ENCODE assay signal across 15 cellular contexts in the genomic region with DNA sequence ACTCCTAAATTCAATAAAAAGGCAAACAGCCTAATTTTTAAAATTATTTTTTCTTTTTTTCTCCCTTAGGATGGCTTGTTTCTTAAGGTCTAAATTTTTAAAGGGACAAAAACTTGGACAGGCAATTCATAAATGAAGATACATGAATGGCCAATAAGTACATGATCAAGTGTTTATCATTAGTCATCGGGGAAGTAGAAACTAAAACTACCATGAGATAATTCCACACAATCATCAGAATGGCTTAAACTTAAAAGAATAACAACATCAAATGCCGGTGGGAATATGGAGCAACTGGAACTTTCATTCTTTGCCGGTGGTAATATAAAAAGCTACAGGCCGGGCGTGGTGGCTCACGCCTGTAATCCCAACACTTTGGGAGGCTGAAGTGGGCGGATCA. TPM values are rescaled to one million over a fixed set of nuclear protein-coding genes. Genes with fewer than 3 reads are reported as not detected.
DNase-seq lines count a peak whose midpoint lies in the region; TF ChIP-seq lines count a peak whose summit lies in the region.
"Had no signal": no experiment of that assay in that cellular context is flagged by ENCODE, and none has a peak within 500 bp of the region (broad histone marks: within the 10 kb centered on the region; RNA-seq: fewer than 3 reads in every experiment).

No MANE protein-coding gene starts in this region.

- peaks cover 61% of the 10 kb centered on the region for H3K4me1 ChIP-seq in ACC112 (ENCODE audit: control insufficient read depth, insufficient read depth, low read length, unreplicated experiment)
- H3K4me1 ChIP-seq in CD4-positive, alpha-beta memory T cell (ENCODE audit: insufficient read depth, low read length): no peaks in the 10 kb centered on the region
- H3K4me1 ChIP-seq: BLaER1, HAP-1 had no signal

- CTCF ChIA-PET in CD4-positive, alpha-beta memory T cell (lab: Charles Lee; ENCODE audit: partially characterized antibody): no interaction called here

- POLR2A ChIA-PET in CD4-positive, alpha-beta memory T cell (lab: Charles Lee; ENCODE audit: partially characterized antibody): no interaction called here

- DNase-seq in LHCN-M2 (ENCODE audit: low read depth): peak; percentile 44
- no peak for DNase-seq in brain microvascular endothelial cell
- peak; percentile 50 for DNase-seq in iris pigment epithelial cell (ENCODE audit: low read depth)
- DNase-seq in D341Med (ENCODE audit: low spot score): no peak
- no peak for DNase-seq in CD4-positive, alpha-beta memory T cell
- no peak for DNase-seq in amniotic stem cell (lab: John Stamatoyannopoulos, UW)
- DNase-seq in H7: no peak
- DNase-seq: AML-193, DMS 273 treated with DMSO at 0.1 percent for 48 hours, GOT3, HFFc6 had no signal

- no peak for TF ChIP-seq CTCF in brain microvascular endothelial cell (IDR thresholded peaks at IDR 0.05; ENCODE audit: low read depth, low read length, missing control alignments)

- in situ Hi-C loops in brain microvascular endothelial cell (cut with HindIII; ENCODE audit: low pct_ligation_motif_present, low sequenced_read_pairs): no loop called here

- H3K27ac ChIP-seq in ACC112 (ENCODE audit: low read depth, low read length) (peak overlapping the region; percentile 100), brain microvascular endothelial cell (peak overlapping the region; percentile 22)
- no peak overlapping the region for H3K27ac ChIP-seq in CD4-positive, alpha-beta memory T cell (ENCODE audit: low read depth, low read length)
- H3K27ac ChIP-seq: 22Rv1, BLaER1 had no signal

- peaks cover 3% of the 10 kb centered on the region for H3K79me2 ChIP-seq in ACC112 (ENCODE audit: control insufficient read depth, insufficient read depth, low read length, unreplicated experiment)

- H2AFZ ChIP-seq in ACC112 (ENCODE audit: low read length, unreplicated experiment): no peak overlapping the region

- no peaks in the 10 kb centered on the region for H3K27me3 Mint-ChIP-seq in CD4-positive, alpha-beta memory T cell

- H3K27me3 ChIP-seq in ACC112 (ENCODE audit: insufficient read depth, low read length) (no peaks in the 10 kb centered on the region), brain microvascular endothelial cell (replicated peaks) (no peaks in the 10 kb centered on the region), H7 (ENCODE audit: control insufficient read depth, insufficient read depth, low read length) (no peaks in the 10 kb centered on the region)
- H3K27me3 ChIP-seq in CD4-positive, alpha-beta memory T cell (ENCODE audit: insufficient read depth, low read length): no peaks in the 10 kb centered on the region
- H3K27me3 ChIP-seq: BLaER1 had no signal

- H3K36me3 ChIP-seq in ACC112 (ENCODE audit: insufficient read depth, low read length): peaks cover 13% of the 10 kb centered on the region
- H3K36me3 ChIP-seq in brain microvascular endothelial cell (replicated peaks): no peaks in the 10 kb centered on the region
- H3K36me3 ChIP-seq in CD4-positive, alpha-beta memory T cell (ENCODE audit: insufficient read depth, low read length): no peaks in the 10 kb centered on the region
- H3K36me3 ChIP-seq in H7 (replicated peaks; ENCODE audit: control insufficient read depth, insufficient read depth, low read length): no peaks in the 10 kb centered on the region
- H3K36me3 ChIP-seq: BLaER1, HAP-1 had no signal

- H3K4me1 Mint-ChIP-seq in CD4-positive, alpha-beta memory T cell: no peaks in the 10 kb centered on the region

- intact Hi-C loops in CD4-positive, alpha-beta memory T cell (cut with micrococcal nuclease): no loop called here

- H3K9me3 ChIP-seq in CD4-positive, alpha-beta memory T cell (ENCODE audit: control insufficient read depth in 1 of 2, low read length in 2 of 2): no peaks in the 10 kb centered on the region
- H3K9me3 ChIP-seq: HAP-1 had no signal

- H3K4me3 Mint-ChIP-seq in CD4-positive, alpha-beta memory T cell: no peak overlapping the region
- H3K4me3 Mint-ChIP-seq: HFFc6 had no signal

- H3K36me3 Mint-ChIP-seq in CD4-positive, alpha-beta memory T cell: no peaks in the 10 kb centered on the region

- no peaks in the 10 kb centered on the region for H3K9me3 Mint-ChIP-seq in CD4-positive, alpha-beta memory T cell

- H3K4me3 ChIP-seq in ACC112 (ENCODE audit: low read depth, low read length) (no peak overlapping the region), brain microvascular endothelial cell (ENCODE audit: low read depth, low read length) (no peak overlapping the region), H7 (ENCODE audit: insufficient read depth, low read depth, low read length) (no peak overlapping the region)
- no peak overlapping the region for H3K4me3 ChIP-seq in CD4-positive, alpha-beta memory T cell (ENCODE audit: low read length in 2 of 2)
- H3K4me3 ChIP-seq: BLaER1, HAP-1 had no signal

- peak overlapping the region in 1 of 7 donors; percentile 21 for H3K27ac Mint-ChIP-seq in CD4-positive, alpha-beta memory T cell
- H3K27ac Mint-ChIP-seq: HFFc6 had no signal

RNA-seq across cellular contexts. Expression of a gene that starts 29.1 kb away (rescaled TPM):
- total RNA-seq in LHCN-M2 (2014; rRNA removed): 33.9 and 37.6 TPM in 2 replicates
- polyA plus RNA-seq in LHCN-M2 (2012): 49.4 TPM
- total RNA-seq in CD4-positive, alpha-beta memory T cell: 1 to 10 TPM in 1 of 2 experiments, under 1 TPM in 1; 0.73 to 1.3 TPM
- 1 to 10 TPM in 1 of 2 donors, not detected in 1; 1.4 TPM for polyA plus RNA-seq in CD4-positive, alpha-beta memory T cell
- total RNA-seq in H7 (2014; rRNA removed; shearing (Covaris generic)): 2.1 and 2.2 TPM in 2 replicates

RNA-seq across cellular contexts. Expression of a gene that starts 43.7 kb away (rescaled TPM):
- total RNA-seq in LHCN-M2 (2014; rRNA removed): 9.0 and 10.3 TPM in 2 replicates
- polyA plus RNA-seq in LHCN-M2 (2012): 4.4 TPM
- total RNA-seq in CD4-positive, alpha-beta memory T cell: 10 to 100 TPM; 19.0 to 21.7 TPM
- polyA plus RNA-seq in CD4-positive, alpha-beta memory T cell: 1 to 10 TPM; 4.0 to 6.9 TPM
- total RNA-seq in H7 (2014; rRNA removed; shearing (Covaris generic)): 14.9 and 18.9 TPM in 2 replicates

Comparison
In these comparisons a context has a peak if more than half of its experiments do, and no peak if none do; other contexts are left out.
1. DNase-seq: peak in LHCN-M2 (single experiment) and iris pigment epithelial cell (single experiment); none in brain microvascular endothelial cell (single experiment), D341Med (single experiment), CD4-positive, alpha-beta memory T cell (0 of 5), amniotic stem cell (single experiment) and H7 (single experiment).
2. RNA of a gene that starts 29.1 kb away (total RNA-seq): 33.9 to 37.6 TPM in LHCN-M2; 2.1 to 2.2 TPM in H7 and 0.73 to 1.3 TPM in CD4-positive, alpha-beta memory T cell; every median in the first group is over 10 times any median in the second.